ENCODE assay signal across 1 cellular context in genomic region chr6:136249811-136250685, GRCh38.
TF ChIP-seq lines count a peak whose summit lies in the region.

TSS of gene MTFR2 (minus strand) at chr6:136250311. CDS start at chr6:136249099, 1,212 bp downstream.

TF ChIP-seq in K562, 482 proteins besides CTCF, POLR2A, EP300 and RAD21 (continued from another document and continues in another):
- no peak for TF ChIP-seq UBTF (IDR thresholded peaks at IDR 0.05; ENCODE audit: borderline replicate concordance in 1 of 2, low read depth in 2 of 2, low read length in 2 of 2)
- TF ChIP-seq HSF4 (CRISPR knock-in tag; IDR thresholded peaks at IDR 0.05; ENCODE audit: borderline replicate concordance): no peak
- TF ChIP-seq RFX7 (CRISPR knock-in tag; IDR thresholded peaks at IDR 0.05): no peak
- peak; percentile 38; the same call in 1 of the 2 replicates for TF ChIP-seq ZSCAN32 (CRISPR knock-in tag; IDR thresholded peaks at IDR 0.05)
- no peak for TF ChIP-seq TEAD2 (tag; IDR thresholded peaks at IDR 0.05)
- TF ChIP-seq CC2D1A (IDR thresholded peaks at IDR 0.05): peak; percentile 99
- TF ChIP-seq ZNF384 (IDR thresholded peaks at IDR 0.05; ENCODE audit: low read depth, low read length): no peak
- peak; percentile 48 for TF ChIP-seq CEBPB (tag; IDR thresholded peaks at IDR 0.05)
- peak; percentile 71; the same call in 1 of the 2 replicates for TF ChIP-seq ZHX1 (conservative IDR thresholded peaks at IDR 0.05; ENCODE audit: low read length)
- TF ChIP-seq RBM17 (IDR thresholded peaks at IDR 0.05; ENCODE audit: borderline replicate concordance, low read depth, low read length): no peak
- no peak for TF ChIP-seq ZC3H8 (IDR thresholded peaks at IDR 0.05)
- TF ChIP-seq PTRF (tag; IDR thresholded peaks at IDR 0.05): no peak
- no peak for TF ChIP-seq LEF1 (IDR thresholded peaks at IDR 0.05)
- peak; percentile 97 for TF ChIP-seq CREB1 (IDR thresholded peaks at IDR 0.05)
- TF ChIP-seq CREB1 (CRISPR knock-in tag; IDR thresholded peaks at IDR 0.05): peak; percentile 96
- TF ChIP-seq JUND (IDR thresholded peaks at IDR 0.05; ENCODE audit: borderline replicate concordance, low read depth, low read length): peak; percentile 83
- peak; percentile 63; the same call in 1 of the 3 replicates for TF ChIP-seq JUND (tag; IDR thresholded peaks at IDR 0.05; ENCODE audit: borderline replicate concordance, low read depth, low read length)
- no peak for TF ChIP-seq PCBP2 (IDR thresholded peaks at IDR 0.05; ENCODE audit: low read depth, low read length, poor library complexity, severe bottlenecking)
- TF ChIP-seq HEY1 (CRISPR knock-in tag; IDR thresholded peaks at IDR 0.05; ENCODE audit: borderline replicate concordance): no peak
- TF ChIP-seq ZNF518B (CRISPR knock-in tag; IDR thresholded peaks at IDR 0.05): no peak
- TF ChIP-seq SIN3B (IDR thresholded peaks at IDR 0.05; ENCODE audit: low read depth): peak; percentile 83; the same call in 1 of the 2 replicates
- TF ChIP-seq ZNF76 (CRISPR knock-in tag; IDR thresholded peaks at IDR 0.05; ENCODE audit: borderline replicate concordance): no peak
- no peak for TF ChIP-seq ZNF551 (CRISPR knock-in tag; IDR thresholded peaks at IDR 0.05)
- no peak for TF ChIP-seq ZNF311 (CRISPR knock-in tag; IDR thresholded peaks at IDR 0.05)
- no peak for TF ChIP-seq POLR3A (IDR thresholded peaks at IDR 0.05; ENCODE audit: borderline replicate concordance, extremely low read depth, insufficient read depth, insufficient read length)
- no peak for TF ChIP-seq KLF13 (tag; IDR thresholded peaks at IDR 0.05; ENCODE audit: borderline replicate concordance, low read depth)
- no peak for TF ChIP-seq STAG1 (CRISPR knock-in tag; IDR thresholded peaks at IDR 0.05; ENCODE audit: borderline replicate concordance)
- TF ChIP-seq CHD7 (IDR thresholded peaks at IDR 0.05; ENCODE audit: low read depth, low read length): no peak
- peak; percentile 98 for TF ChIP-seq EP400 (IDR thresholded peaks at IDR 0.05)
- no peak for TF ChIP-seq CREBBP (IDR thresholded peaks at IDR 0.05; ENCODE audit: low read depth, low read length)
- no peak for TF ChIP-seq GTF3C2 (IDR thresholded peaks at IDR 0.05; ENCODE audit: borderline replicate concordance, extremely low read depth, insufficient read length)
- peak; percentile 85 for TF ChIP-seq POLR2B (IDR thresholded peaks at IDR 0.05; ENCODE audit: low read depth, partially characterized antibody)
- TF ChIP-seq ZNF507 (tag; conservative IDR thresholded peaks at IDR 0.05): no peak
- TF ChIP-seq ATF6 (CRISPR knock-in tag; IDR thresholded peaks at IDR 0.05): no peak; the same call in 1 of the 2 replicates
